15 cellular contexts compared by ENCODE assay signal in the genomic region with DNA sequence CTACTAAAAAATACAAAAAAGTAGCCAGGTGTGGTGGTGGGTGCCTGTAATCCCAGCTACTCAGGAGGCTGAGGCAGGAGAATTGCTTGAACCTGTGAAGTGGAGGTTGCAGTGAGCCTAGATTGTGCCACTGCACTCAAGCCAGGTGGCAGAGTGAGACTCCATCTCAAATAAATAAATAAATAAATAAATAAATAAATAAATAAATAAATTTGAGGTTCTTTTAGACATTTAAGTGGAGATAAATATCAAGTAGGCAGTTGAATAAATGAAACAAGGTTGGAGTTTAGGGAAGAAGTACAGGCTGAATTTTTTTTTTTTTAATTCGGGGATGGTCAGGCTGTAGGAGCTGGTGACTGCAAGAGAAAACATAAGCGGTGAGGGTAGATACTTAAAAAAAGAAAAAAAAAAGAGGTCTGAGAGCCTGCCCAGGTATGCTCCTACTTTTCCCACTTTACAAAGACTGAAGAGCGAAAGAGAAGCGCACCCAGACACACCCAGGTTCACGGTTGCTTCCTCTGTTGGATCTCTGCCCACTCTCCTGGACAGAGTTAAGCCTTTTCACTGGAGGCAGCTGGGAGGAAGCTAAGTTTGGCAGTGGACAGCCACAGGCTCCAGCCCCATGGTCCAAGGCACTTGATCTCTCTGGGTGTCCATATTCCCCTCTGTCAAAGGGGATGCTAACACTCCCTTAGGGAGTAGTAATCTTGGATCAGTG.
DNase-seq lines count a peak whose midpoint lies in the region; ATAC-seq and TF ChIP-seq lines count a peak whose summit lies in the region.
"Had no signal": no experiment of that assay in that cellular context is flagged by ENCODE, and none has a peak within 500 bp of the region (broad histone marks: within the 10 kb centered on the region; RNA-seq: fewer than 3 reads in every experiment).

No MANE protein-coding gene starts in this region.

- H4K20me1 ChIP-seq in IMR-90 (ENCODE audit: insufficient read depth, low read length) (no peaks in the 10 kb centered on the region), neural progenitor cell (ENCODE audit: low read depth) (no peaks in the 10 kb centered on the region)

- 0 out of 2 replicates have a peak overlapping the region, but pooled peaks have one; percentile 68 for H3K14ac ChIP-seq in IMR-90 (replicated peaks; ENCODE audit: low read depth, low read length)

- intact Hi-C loops in IMR-90 (cut with micrococcal nuclease) (no loop called here), colonic mucosa (cut with DNase I) (no loop called here)

- CTCF ChIA-PET in IMR-90 (lab: Yijun Ruan, JAX), result no interaction called here

- no peak for TF ChIP-seq RAD21 in IMR-90 (IDR thresholded peaks at IDR 0.05; ENCODE audit: low read length)

- no TSS peak for BruUV-seq in IMR-90 (replicated peaks; lab: Mats Ljungman, UMichigan)

- no peak overlapping the region for H3K27ac ChIP-seq in IMR-90 (ENCODE audit: insufficient read depth, low read length)
- no peak overlapping the region for H3K27ac ChIP-seq in colonic mucosa
- no peak overlapping the region for H3K27ac ChIP-seq in neural progenitor cell
- H3K27ac ChIP-seq: esophagus muscularis mucosa, KMS-11, pancreas had no signal

- H3K9me1 ChIP-seq in IMR-90 (ENCODE audit: insufficient read depth, low read length), result peaks cover 7% of the 10 kb centered on the region

- in situ Hi-C loops in IMR-90 (cut with MboI; ENCODE audit: low sequenced_read_pairs), result loop anchor here (10.0 kb wide), 1 partner anchor 250 kb away; no protein-coding TSS in a partner anchor

- H3K27me3 Mint-ChIP-seq in neural progenitor cell (ENCODE audit: insufficient read depth, low read depth), result peaks cover 69% of the 10 kb centered on the region

- H3K4me2 ChIP-seq in IMR-90 (ENCODE audit: low read depth, low read length) (no peak overlapping the region), neural progenitor cell (peak overlapping the region; percentile 92)
- H3K4me2 ChIP-seq: KMS-11 had no signal

- H4K91ac ChIP-seq in IMR-90 (ENCODE audit: insufficient read depth, low read depth, low read length), result peak overlapping the region; percentile 65; the same call in 1 of the 2 replicates

- H3K23ac ChIP-seq in IMR-90 (ENCODE audit: low read depth, low read length), result peak overlapping the region; percentile 92; the same call in 1 of the 2 replicates

- H3K79me1 ChIP-seq in IMR-90 (ENCODE audit: low read depth in 1 of 2, low read length in 2 of 2), result no peaks in the 10 kb centered on the region

- TF ChIP-seq POLR2A in IMR-90 (IDR thresholded peaks at IDR 0.05; ENCODE audit: low read depth, low read length), result no peak

- H3K4me3 ChIP-seq in IMR-90 (ENCODE audit: insufficient read depth, low read depth, low read length), result no peak overlapping the region
- H3K4me3 ChIP-seq in colonic mucosa, result no peak overlapping the region
- H3K4me3 ChIP-seq in neural progenitor cell, result no peak overlapping the region
- H3K4me3 ChIP-seq: pancreas had no signal

- H2BK20ac ChIP-seq in IMR-90 (ENCODE audit: low read depth, low read length), result no peak overlapping the region

- dilution Hi-C loops in IMR-90 (cut with HindIII; ENCODE audit: low sequenced_read_pairs, unreplicated experiment), result no loop called here

- peak overlapping the region; percentile 58; the same call in 1 of the 2 replicates for H2BK120ac ChIP-seq in IMR-90 (ENCODE audit: low read depth, low read length)

- no CpG with 5 or more reads among the region's 5 CpGs for WGBS in IMR-90 (ENCODE audit: extremely low coverage in 2 of 2, insufficient read length in 1 of 2), 2 experiments

- H3K56ac ChIP-seq in IMR-90 (ENCODE audit: extremely low read depth, insufficient read depth, low read length), result no peak overlapping the region

- no peak overlapping the region for H2AK9ac ChIP-seq in IMR-90 (replicated peaks; ENCODE audit: low read depth, low read length, poor library complexity)

- peak overlapping the region; percentile 48; the same call in 1 of the 2 replicates for H3K4ac ChIP-seq in IMR-90 (ENCODE audit: low read depth, low read length)

- H2AK5ac ChIP-seq in IMR-90 (ENCODE audit: low read depth, low read length), result no peak overlapping the region

- peak; percentile 6 for DNase-seq in NCI-H2107 (lab: John Stamatoyannopoulos, UW)
- DNase-seq in NCI-H2107 treated with DMSO at 0.1 percent for 48 hours (lab: John Stamatoyannopoulos, UW; ENCODE audit: unreplicated experiment), result no peak
- no peak for DNase-seq in IMR-90
- DNase-seq in colonic mucosa, result peak; percentile 77
- DNase-seq in neural progenitor cell (ENCODE audit: low spot score), result no peak
- DNase-seq in NCI-H510A (lab: John Stamatoyannopoulos, UW), result no peak
- no peak for DNase-seq in NCI-H2227 (lab: John Stamatoyannopoulos, UW; ENCODE audit: unreplicated experiment)
- DNase-seq: activated CD8-positive, alpha-beta memory T cell treated with anti-CD3 and anti-CD28 coated beads for 24 hours; anterior cingulate cortex; kidney; NCI-H774 had no signal

- H3K9me3 ChIP-seq in IMR-90 (ENCODE audit: control insufficient read depth, insufficient read depth, low read length) (peaks cover 2% of the 10 kb centered on the region; the same call in 1 of the 2 replicates), colonic mucosa (no peaks in the 10 kb centered on the region), neural progenitor cell (ENCODE audit: low read depth) (no peaks in the 10 kb centered on the region)
- H3K9me3 ChIP-seq: esophagus muscularis mucosa, pancreas had no signal

- ATAC-seq in IMR-90 (ENCODE audit: low read depth) (no peak), GM18502 (IDR thresholded peaks at IDR 0.05; ENCODE audit: poor library complexity, unreplicated experiment) (no peak)

- POLR2A ChIA-PET in IMR-90 (lab: Charles Lee; ENCODE audit: unreplicated experiment), result no interaction called here

- no peaks in the 10 kb centered on the region for H3K79me2 ChIP-seq in neural progenitor cell (ENCODE audit: low read depth)

- peaks cover 13% of the 10 kb centered on the region for H3K4me1 Mint-ChIP-seq in neural progenitor cell

- peak overlapping the region; percentile 69 to 82; a peak in 2 of 4 replicates for H4K8ac ChIP-seq in IMR-90 (ENCODE audit: low read depth in 2 of 2, low read length in 2 of 2)

- peak overlapping the region; percentile 72 for H3K4me3 Mint-ChIP-seq in neural progenitor cell

- H3K27me3 ChIP-seq in IMR-90 (ENCODE audit: control insufficient read depth, insufficient read depth, low read length), result no peaks in the 10 kb centered on the region
- H3K27me3 ChIP-seq in colonic mucosa, result peaks cover 3% of the 10 kb centered on the region
- peaks cover 100% of the 10 kb centered on the region for H3K27me3 ChIP-seq in neural progenitor cell

- no peak overlapping the region for H3K27ac Mint-ChIP-seq in neural progenitor cell

- no peak overlapping the region for H2BK5ac ChIP-seq in IMR-90 (ENCODE audit: low read depth, low read length, poor library complexity, severe bottlenecking)

- H3K36me3 ChIP-seq in IMR-90 (ENCODE audit: control insufficient read depth, insufficient read depth, low read length) (no peaks in the 10 kb centered on the region), colonic mucosa (no peaks in the 10 kb centered on the region), neural progenitor cell (no peaks in the 10 kb centered on the region)
- H3K36me3 ChIP-seq: esophagus muscularis mucosa, pancreas had no signal

- H3K4me1 ChIP-seq in IMR-90 (ENCODE audit: control insufficient read depth, insufficient read depth, low read length) (peaks cover 4% of the 10 kb centered on the region; the same call in 1 of the 2 replicates), colonic mucosa (no peaks in the 10 kb centered on the region), neural progenitor cell (peaks cover 10% of the 10 kb centered on the region)

- peak overlapping the region; percentile 90 for H2AFZ ChIP-seq in IMR-90 (replicated peaks; ENCODE audit: low read length, poor library complexity)
- H2AFZ ChIP-seq in neural progenitor cell (replicated peaks), result no peak overlapping the region

- H3K9ac ChIP-seq in IMR-90 (ENCODE audit: low read depth, low read length), result no peak overlapping the region
- H3K9ac ChIP-seq in colonic mucosa (ENCODE audit: low read depth in 2 of 2, low read length in 2 of 2), result no peak overlapping the region
- H3K9ac ChIP-seq in neural progenitor cell, result no peak overlapping the region
- H3K9ac ChIP-seq: KMS-11 had no signal

- no peak overlapping the region for H4K5ac ChIP-seq in IMR-90 (ENCODE audit: low read depth, low read length)

- H2BK15ac ChIP-seq in IMR-90 (ENCODE audit: low read depth, low read length), result peak overlapping the region; percentile 3; the same call in 1 of the 3 replicates

- TF ChIP-seq CTCF in IMR-90 (conservative IDR thresholded peaks at IDR 0.05; ENCODE audit: low read depth, low read length) (no peak), colonic mucosa (IDR thresholded peaks at IDR 0.05) (no peak), neural progenitor cell (IDR thresholded peaks at IDR 0.05) (no peak)

- peaks cover 1% of the 10 kb centered on the region for H3K36me3 Mint-ChIP-seq in neural progenitor cell

- H3K18ac ChIP-seq in IMR-90 (ENCODE audit: low read depth, low read length), result no peak overlapping the region

- H3K9me3 Mint-ChIP-seq in neural progenitor cell, result peaks cover 10% of the 10 kb centered on the region

- peaks cover 3% of the 10 kb centered on the region for H3F3A ChIP-seq in neural progenitor cell (ENCODE audit: low read depth)

TF ChIP-seq in IMR-90, 13 proteins besides CTCF, POLR2A, EP300 and RAD21:
- TF ChIP-seq MAZ (IDR thresholded peaks at IDR 0.05; ENCODE audit: borderline replicate concordance, low read depth, low read length), result no peak

Comparison
In these comparisons a context has a peak if more than half of its experiments do, and no peak if none do; other contexts are left out.
1. DNase-seq: peak in NCI-H2107 (single experiment) and colonic mucosa (single experiment); none in NCI-H2107 treated with DMSO at 0.1 percent for 48 hours (single experiment), IMR-90 (single experiment), neural progenitor cell (single experiment), NCI-H510A (single experiment) and NCI-H2227 (single experiment).